Comparison of ENCODE assay signal across 17 cellular contexts in genomic region chr2:233450854-233451575, GRCh38.
DNase-seq lines count a peak whose midpoint lies in the region; ATAC-seq and TF ChIP-seq lines count a peak whose summit lies in the region.
"Had no signal": no experiment of that assay in that cellular context is flagged by ENCODE, and none has a peak within 500 bp of the region (broad histone marks: within the 10 kb centered on the region; RNA-seq: fewer than 3 reads in every experiment).

No MANE protein-coding gene starts in this region.

- POLR2A ChIA-PET in RWPE1 (lab: Yijun Ruan, JAX; ENCODE audit: low non-redundant PET) = no interaction called here

- BruUV-seq in mammary epithelial cell (replicated peaks; lab: Mats Ljungman, UMichigan) = no TSS peak

- H3K4me2 ChIP-seq in mammary epithelial cell (ENCODE audit: insufficient read depth, low read depth, low read length) = no peak overlapping the region

- H4K20me1 ChIP-seq in mammary epithelial cell (ENCODE audit: insufficient read depth, low read length) = no peaks in the 10 kb centered on the region

- no peak overlapping the region for H3K27ac Mint-ChIP-seq in activated naive CD4-positive, alpha-beta T cell treated with anti-CD3 and anti-CD28 coated beads, Interleukin-2, amount 10 ng/mL, durations not matched to agents 7 days and 5 days
- H3K27ac Mint-ChIP-seq in stimulated activated effector memory CD8-positive, alpha-beta T cell treated with anti-CD3 and anti-CD28 coated beads, Interleukin-12 subunit alpha, Interleukin-12 subunit beta, amount 100 ng/mL, for 72 hours = peak overlapping the region; percentile 48

- no peak overlapping the region for H2AFZ ChIP-seq in mammary epithelial cell (ENCODE audit: low read depth, low read length)

- H3K36me3 ChIP-seq in lower lobe of right lung = peaks cover 100% of the 10 kb centered on the region
- peaks cover 3% of the 10 kb centered on the region for H3K36me3 ChIP-seq in mammary epithelial cell (ENCODE audit: insufficient read depth, low read length)

- no peaks in the 10 kb centered on the region for H3K27me3 Mint-ChIP-seq in activated naive CD4-positive, alpha-beta T cell treated with anti-CD3 and anti-CD28 coated beads, Interleukin-2, amount 10 ng/mL, durations not matched to agents 7 days and 5 days

- in situ Hi-C loops in mammary epithelial cell (cut with MboI; ENCODE audit: low sequenced_read_pairs in 2 of 2) = no loop called here

- dilution Hi-C loops in mammary epithelial cell (cut with HindIII; ENCODE audit: low sequenced_read_pairs) = no loop called here

- intact Hi-C loops in lower lobe of right lung (cut with DNase I) (no loop called here), mammary epithelial cell (cut with micrococcal nuclease) (no loop called here)

- no peaks in the 10 kb centered on the region for H3K79me2 ChIP-seq in mammary epithelial cell (ENCODE audit: insufficient read depth, low read length)

- H3K36me3 Mint-ChIP-seq in activated naive CD4-positive, alpha-beta T cell treated with anti-CD3 and anti-CD28 coated beads, Interleukin-2, amount 10 ng/mL, durations not matched to agents 7 days and 5 days = peaks cover 68% of the 10 kb centered on the region
- peaks cover 96% of the 10 kb centered on the region for H3K36me3 Mint-ChIP-seq in stimulated activated effector memory CD8-positive, alpha-beta T cell treated with anti-CD3 and anti-CD28 coated beads, Interleukin-12 subunit alpha, Interleukin-12 subunit beta, amount 100 ng/mL, for 72 hours

- H3K9me3 Mint-ChIP-seq in activated naive CD4-positive, alpha-beta T cell treated with anti-CD3 and anti-CD28 coated beads, Interleukin-2, amount 10 ng/mL, durations not matched to agents 7 days and 5 days = no peaks in the 10 kb centered on the region
- H3K9me3 Mint-ChIP-seq in stimulated activated effector memory CD8-positive, alpha-beta T cell treated with anti-CD3 and anti-CD28 coated beads, Interleukin-12 subunit alpha, Interleukin-12 subunit beta, amount 100 ng/mL, for 72 hours = no peaks in the 10 kb centered on the region

- WGBS in mammary epithelial cell (ENCODE audit: low coverage, missing lambda C conversion rate) = 95% methylated on average over 10 of the region's 22 CpGs

- H3K27me3 ChIP-seq in lower lobe of right lung (ENCODE audit: low read depth) = no peaks in the 10 kb centered on the region
- H3K27me3 ChIP-seq in mammary epithelial cell (ENCODE audit: insufficient read depth, low read length) = no peaks in the 10 kb centered on the region

- H3K4me3 ChIP-seq in lower lobe of right lung = no peak overlapping the region
- H3K4me3 ChIP-seq in mammary epithelial cell (replicated peaks in 1 of 3; ENCODE audit: insufficient read depth in 1 of 3, low read depth in 2 of 3, low read length in 3 of 3) = no peak overlapping the region

- H3K4me1 Mint-ChIP-seq in activated naive CD4-positive, alpha-beta T cell treated with anti-CD3 and anti-CD28 coated beads, Interleukin-2, amount 10 ng/mL, durations not matched to agents 7 days and 5 days = no peaks in the 10 kb centered on the region
- peaks cover 10% of the 10 kb centered on the region for H3K4me1 Mint-ChIP-seq in stimulated activated effector memory CD8-positive, alpha-beta T cell treated with anti-CD3 and anti-CD28 coated beads, Interleukin-12 subunit alpha, Interleukin-12 subunit beta, amount 100 ng/mL, for 72 hours

- H3K9me3 ChIP-seq in lower lobe of right lung (no peaks in the 10 kb centered on the region), mammary epithelial cell (replicated peaks; ENCODE audit: insufficient read depth, low read length) (no peaks in the 10 kb centered on the region)

- no peak for TF ChIP-seq CTCF in RWPE1 (conservative IDR thresholded peaks at IDR 0.05; ENCODE audit: low read depth)
- TF ChIP-seq CTCF in lower lobe of right lung (IDR thresholded peaks at IDR 0.05) = no peak
- no peak for TF ChIP-seq CTCF in mammary epithelial cell (conservative IDR thresholded peaks at IDR 0.05 in 1 of 2, IDR thresholded peaks at IDR 0.05 in 1 of 2; ENCODE audit: extremely low read depth in 1 of 2, insufficient read depth in 1 of 2, low read depth in 1 of 2, low read length in 2 of 2)

- H3K27ac ChIP-seq in RWPE1 = peak overlapping the region; percentile 20
- no peak overlapping the region for H3K27ac ChIP-seq in lower lobe of right lung
- no peak overlapping the region for H3K27ac ChIP-seq in mammary epithelial cell (ENCODE audit: insufficient read depth, low read depth, low read length)
- H3K27ac ChIP-seq: C4-2B, HL-60 had no signal

- H3K4me1 ChIP-seq in lower lobe of right lung (no peaks in the 10 kb centered on the region), mammary epithelial cell (ENCODE audit: insufficient read depth, low read length) (no peaks in the 10 kb centered on the region)

- DNase-seq in activated naive CD4-positive, alpha-beta T cell treated with anti-CD3 and anti-CD28 coated beads, Interleukin-2, amount 10 ng/mL, durations not matched to agents 7 days and 5 days = peak; percentile 9
- no peak for DNase-seq in activated naive CD4-positive, alpha-beta T cell treated with Interleukin-2 at 50 U/mL for 16 hours
- DNase-seq in RWPE1 (ENCODE audit: low spot score) = no peak
- peak; percentile 25 for DNase-seq in lower lobe of right lung
- no peak for DNase-seq in stimulated activated effector memory CD8-positive, alpha-beta T cell treated with anti-CD3 and anti-CD28 coated beads, Interleukin-12 subunit alpha, Interleukin-12 subunit beta, amount 100 ng/mL, for 72 hours (ENCODE audit: low spot score in 2 of 2)
- no peak for DNase-seq in stimulated activated naive CD8-positive, alpha-beta T cell treated with anti-CD3 and anti-CD28 coated beads, Interleukin-15, Interleukin-2, amounts not matched to agents 100 U/mL and 50 U/mL, for 24 hours
- DNase-seq in HPDE6-E6E7 (ENCODE audit: extremely low spot score) = no peak
- DNase-seq in mammary epithelial cell = no peak
- DNase-seq: COR-L47; DMS153; KG1; NCI-H1092 treated with DMSO at 0.1 percent for 48 hours; NCI-H1694; NCI-H526 treated with DMSO at 0.1 percent for 48 hours; NK-92 treated with Interleukin-12 subunit alpha and Interleukin-12 subunit beta, amount 100 ng/mL, for 24 hours had no signal

- CTCF ChIA-PET in activated naive CD4-positive, alpha-beta T cell treated with anti-CD3 and anti-CD28 coated beads, Interleukin-2, amount 10 ng/mL, durations not matched to agents 7 days and 5 days (lab: Charles Lee) = interaction anchor here (1.8 kb wide), 1 partner anchor 8 kb away, joined by 10 read pairs; no protein-coding TSS in a partner anchor
- CTCF ChIA-PET in RWPE1 (lab: Yijun Ruan, JAX) = interaction anchor here (0.7 kb wide), 1 partner anchor 40 kb away, joined by 3 read pairs; no protein-coding TSS in a partner anchor
- CTCF ChIA-PET in mammary epithelial cell (lab: Charles Lee; ENCODE audit: low non-redundant PET) = no interaction called here

- H3K9ac ChIP-seq in mammary epithelial cell (ENCODE audit: insufficient read depth, low read length) = no peak overlapping the region

- ATAC-seq in lower lobe of right lung = no peak
- ATAC-seq in stimulated activated effector memory CD8-positive, alpha-beta T cell treated with anti-CD3 and anti-CD28 coated beads, Interleukin-12 subunit alpha, Interleukin-12 subunit beta, amount 100 ng/mL, for 72 hours = no peak
- no peak for ATAC-seq in stimulated activated naive CD8-positive, alpha-beta T cell treated with anti-CD3 and anti-CD28 coated beads, Interleukin-15, Interleukin-2, amounts not matched to agents 100 U/mL and 50 U/mL, for 24 hours

- H3K4me3 Mint-ChIP-seq in activated naive CD4-positive, alpha-beta T cell treated with anti-CD3 and anti-CD28 coated beads, Interleukin-2, amount 10 ng/mL, durations not matched to agents 7 days and 5 days = no peak overlapping the region
- H3K4me3 Mint-ChIP-seq in stimulated activated effector memory CD8-positive, alpha-beta T cell treated with anti-CD3 and anti-CD28 coated beads, Interleukin-12 subunit alpha, Interleukin-12 subunit beta, amount 100 ng/mL, for 72 hours = no peak overlapping the region

Comparison
In these comparisons a context has a peak if more than half of its experiments do, and no peak if none do; other contexts are left out.
1. DNase-seq: peak in activated naive CD4-positive, alpha-beta T cell treated with anti-CD3 and anti-CD28 coated beads, Interleukin-2, amount 10 ng/mL, durations not matched to agents 7 days and 5 days (single experiment) and lower lobe of right lung (single experiment); none in activated naive CD4-positive, alpha-beta T cell treated with Interleukin-2 at 50 U/mL for 16 hours (single experiment), RWPE1 (single experiment), stimulated activated effector memory CD8-positive, alpha-beta T cell treated with anti-CD3 and anti-CD28 coated beads, Interleukin-12 subunit alpha, Interleukin-12 subunit beta, amount 100 ng/mL, for 72 hours (0 of 2), stimulated activated naive CD8-positive, alpha-beta T cell treated with anti-CD3 and anti-CD28 coated beads, Interleukin-15, Interleukin-2, amounts not matched to agents 100 U/mL and 50 U/mL, for 24 hours (single experiment), HPDE6-E6E7 (single experiment) and mammary epithelial cell (single experiment).